ENCODE assay signal across 10 cellular contexts in the genomic region with DNA sequence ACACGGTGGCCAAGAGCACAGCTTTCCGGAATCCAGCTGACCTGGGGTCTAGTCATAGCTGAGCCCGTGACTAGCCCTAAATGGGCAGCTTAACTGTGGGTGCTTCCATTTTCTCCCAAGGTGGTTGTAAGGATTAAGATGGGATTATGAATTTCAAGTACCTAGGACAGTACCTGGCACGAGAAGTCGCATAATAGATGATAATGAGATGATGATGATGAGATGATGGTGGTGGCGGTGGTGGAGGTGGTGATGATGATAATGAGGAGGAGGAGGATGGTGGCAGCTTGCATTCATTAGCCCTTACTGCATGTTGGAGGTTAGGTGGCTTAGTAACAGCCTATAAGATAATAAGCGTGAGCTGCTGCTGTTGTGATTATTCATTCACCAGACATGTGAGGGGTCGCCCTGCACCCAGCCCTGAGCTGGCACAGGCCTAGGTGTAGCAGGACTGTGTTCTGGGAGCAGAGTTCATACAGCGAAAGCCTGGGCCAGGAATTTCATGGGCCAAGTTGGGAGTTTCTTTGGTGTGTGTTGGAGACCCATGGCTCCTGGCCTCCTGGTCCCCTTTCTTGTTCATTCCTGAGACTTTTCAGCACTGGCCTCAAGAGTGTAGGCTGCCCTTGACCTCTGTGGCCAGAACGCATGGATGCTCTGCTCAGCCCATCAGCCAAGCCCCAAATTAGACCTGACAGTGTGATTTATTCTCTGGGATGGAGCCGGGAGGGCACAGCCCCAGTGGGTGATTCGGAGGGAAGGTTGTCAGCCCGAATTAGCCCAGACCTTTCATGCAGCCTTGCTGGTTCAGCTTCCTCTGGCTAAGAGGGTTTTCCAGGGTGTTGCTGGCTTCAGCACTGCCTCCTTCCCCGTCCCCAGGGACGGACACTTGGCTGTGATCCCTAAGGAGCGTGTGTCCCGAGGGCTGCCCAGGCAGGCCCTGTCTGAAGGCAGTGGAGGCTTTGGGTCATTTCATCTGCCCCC.
DNase-seq lines count a peak whose midpoint lies in the region; ATAC-seq, FAIRE-seq and TF ChIP-seq lines count a peak whose summit lies in the region.
"Had no signal": no experiment of that assay in that cellular context is flagged by ENCODE, and none has a peak within 500 bp of the region (broad histone marks: within the 10 kb centered on the region; RNA-seq: fewer than 3 reads in every experiment).

No MANE protein-coding gene starts in this region.

- no peak overlapping the region for H2BK5ac ChIP-seq in mesendoderm (ENCODE audit: low read length)

- H3K36me3 ChIP-seq in WERI-Rb-1 (no peaks in the 10 kb centered on the region; the same call in none of the 2 replicates), HepG2 (replicated peaks in 1 of 2; ENCODE audit: control insufficient read depth in 1 of 2, insufficient read depth in 2 of 2, low read length in 2 of 2) (0 out of 5 replicates have a peak, but pooled peaks cover 0 to under 1% of the 10 kb centered on the region in 2 experiments), mesendoderm (ENCODE audit: control insufficient read depth, insufficient read depth, low read length) (no peaks in the 10 kb centered on the region)

- TF ChIP-seq RAD21 in HepG2 (CRISPR knock-in tag; IDR thresholded peaks at IDR 0.05) = no peak

- H3K56ac ChIP-seq in mesendoderm (ENCODE audit: low read length) = no peak overlapping the region

- TF ChIP-seq POLR2A in HepG2 (IDR thresholded peaks at IDR 0.05; ENCODE audit: insufficient read depth in 1 of 2, low read depth in 2 of 2, low read length in 2 of 2) = no peak

- H2AK5ac ChIP-seq in mesendoderm (ENCODE audit: low read length) = no peak overlapping the region

- no peak overlapping the region for H3K4ac ChIP-seq in mesendoderm (ENCODE audit: low read depth, low read length)

- H3K9ac ChIP-seq in HepG2 (ENCODE audit: insufficient read depth, low read depth, low read length) = peak overlapping the region; percentile 39; the same call in 1 of the 2 replicates
- no peak overlapping the region for H3K9ac ChIP-seq in mesendoderm (ENCODE audit: low read length)

- H2BK15ac ChIP-seq in mesendoderm (replicated peaks; ENCODE audit: low read depth) = no peak overlapping the region

- H3K4me2 ChIP-seq in HepG2 (ENCODE audit: low read depth, low read length) = peak overlapping the region; percentile 49
- no peak overlapping the region for H3K4me2 ChIP-seq in mesendoderm (ENCODE audit: low read length)

- H3K27me3 Mint-ChIP-seq in HFFc6 (ENCODE audit: insufficient read depth) = no peaks in the 10 kb centered on the region; the same call in none of the 2 replicates
- H3K27me3 Mint-ChIP-seq in T-helper 17 cell = no peaks in the 10 kb centered on the region

- peak overlapping the region; percentile 57 for H3K4me3 Mint-ChIP-seq in HFFc6
- H3K4me3 Mint-ChIP-seq in T-helper 17 cell = no peak overlapping the region

- no peaks in the 10 kb centered on the region for H3K9me3 ChIP-seq in WERI-Rb-1 (ENCODE audit: severe bottlenecking)
- no peaks in the 10 kb centered on the region for H3K9me3 ChIP-seq in HepG2 (ENCODE audit: low read length)
- H3K9me3 ChIP-seq in T-helper 17 cell (ENCODE audit: control insufficient read depth, low read length, poor library complexity, severe bottlenecking) = no peaks in the 10 kb centered on the region

- no peak overlapping the region for H4K5ac ChIP-seq in mesendoderm (ENCODE audit: low read length)

- peaks cover 82% of the 10 kb centered on the region for H3K4me1 Mint-ChIP-seq in HFFc6 (ENCODE audit: low read depth)
- H3K4me1 Mint-ChIP-seq in T-helper 17 cell = peaks cover 16% of the 10 kb centered on the region

- H4K8ac ChIP-seq in mesendoderm (ENCODE audit: low read depth, low read length) = no peak overlapping the region

- H3K23ac ChIP-seq in mesendoderm (ENCODE audit: low read length) = no peak overlapping the region

- DNase-seq in ACHN (peak; percentile 17), HFFc6 (peak; percentile 77), WERI-Rb-1 (peak; percentile 38), HepG2 (ENCODE audit: low spot score) (peak; percentile 6), T-helper 17 cell (no peak), mesendoderm (no peak), 8988T (no peak)
- DNase-seq: activated CD4-positive, alpha-beta T cell treated with anti-CD3 and anti-CD28 coated beads for 4 hours; NCI-H1105 treated with DMSO at 0.1 percent for 48 hours had no signal

- H3K4me1 ChIP-seq in HepG2 (ENCODE audit: insufficient read depth, low read length) (peaks cover 21% of the 10 kb centered on the region), mesendoderm (ENCODE audit: control insufficient read depth, low read depth, low read length) (peaks cover 4% of the 10 kb centered on the region)

- H3K27me3 ChIP-seq in WERI-Rb-1 (ENCODE audit: insufficient read depth, low read depth, severe bottlenecking) (no peaks in the 10 kb centered on the region), HepG2 (ENCODE audit: control insufficient read depth in 1 of 2, insufficient read depth in 2 of 2, low read length in 2 of 2) (no peaks in the 10 kb centered on the region), mesendoderm (ENCODE audit: insufficient read depth, low read length, poor library complexity) (no peaks in the 10 kb centered on the region)

- POLR2A ChIA-PET in HepG2 (lab: Yijun Ruan, JAX) = no interaction called here

- H3K79me2 ChIP-seq in HepG2 (ENCODE audit: insufficient read depth, low read length) = no peaks in the 10 kb centered on the region
- H3K79me2 ChIP-seq in mesendoderm (ENCODE audit: control insufficient read depth, insufficient read depth, low read length) = no peaks in the 10 kb centered on the region

- H3K27ac Mint-ChIP-seq in HFFc6 (peak overlapping the region; percentile 96), T-helper 17 cell (no peak overlapping the region)

- peak; percentile 87 for ATAC-seq in HepG2
- ATAC-seq in T-helper 17 cell = no peak
- no peak for ATAC-seq in GM18511 (IDR thresholded peaks at IDR 0.05; ENCODE audit: unreplicated experiment)

- no peaks in the 10 kb centered on the region for H4K20me1 ChIP-seq in HepG2 (ENCODE audit: insufficient read depth, low read length)

- H3K27ac ChIP-seq in WERI-Rb-1 = peak overlapping the region; percentile 89
- H3K27ac ChIP-seq in HepG2 (ENCODE audit: extremely low read length, insufficient read depth, low read length) = peak overlapping the region; percentile 33
- no peak overlapping the region for H3K27ac ChIP-seq in mesendoderm (ENCODE audit: low read depth, low read length)

- H3K36me3 Mint-ChIP-seq in HFFc6 (ENCODE audit: low read depth) (peaks cover 17% of the 10 kb centered on the region), T-helper 17 cell (ENCODE audit: low read depth) (peaks cover 4% of the 10 kb centered on the region)

- in situ Hi-C loops in ACHN (cut with HindIII; ENCODE audit: low pct_ligation_motif_present, low pct_unique_long_range_greater_than_20kb, low sequenced_read_pairs) (no loop called here), HepG2 (cut with HindIII; ENCODE audit: extremely low pct_ligation_motif_present, low pct_unique_long_range_greater_than_20kb) (no loop called here)

- H3K4me3 ChIP-seq in WERI-Rb-1 (ENCODE audit: low read depth, low read length) = no peak overlapping the region
- 0 out of 6 replicates have a peak overlapping the region, but pooled peaks of 1 of the 3 experiments have one; percentile 16 for H3K4me3 ChIP-seq in HepG2 (replicated peaks in 1 of 3; ENCODE audit: insufficient read depth in 1 of 3, low read depth in 2 of 3, low read length in 3 of 3)
- no peak overlapping the region for H3K4me3 ChIP-seq in mesendoderm (ENCODE audit: low read length)

- 71% methylated on average over 12 of the region's 17 CpGs for WGBS in HepG2 (ENCODE audit: low lambda C conversion rate)
- WGBS in mesendoderm (ENCODE audit: extremely low coverage, insufficient coverage, low lambda C conversion rate) = no CpG with 5 or more reads among the region's 17 CpGs

- no peak overlapping the region for H2BK120ac ChIP-seq in mesendoderm (ENCODE audit: low read depth, low read length)

- no peak overlapping the region for H3K18ac ChIP-seq in mesendoderm (ENCODE audit: low read length)

- no peak overlapping the region for H2AFZ ChIP-seq in HepG2 (ENCODE audit: low read length)

- CTCF ChIA-PET in HepG2 (lab: Yijun Ruan, JAX; ENCODE audit: low intra/inter-chr PET ratio, low total read pairs) = no interaction called here

- TF ChIP-seq CTCF in HFFc6 (IDR thresholded peaks at IDR 0.05) (no peak), WERI-Rb-1 (IDR thresholded peaks at IDR 0.05; ENCODE audit: low read depth, low read length) (no peak), HepG2 (CRISPR knock-in tag; IDR thresholded peaks at IDR 0.05) (peak; percentile 3; the same call in 1 of the 2 replicates)

- peaks cover 3% of the 10 kb centered on the region for H3K79me1 ChIP-seq in mesendoderm (ENCODE audit: low read length)

- H3K9me3 Mint-ChIP-seq in HFFc6 = peaks cover 4% of the 10 kb centered on the region; the same call in 1 of the 2 replicates

- no peak for TF ChIP-seq EP300 in HepG2 (IDR thresholded peaks at IDR 0.05; ENCODE audit: low read depth in 2 of 2, low read length in 2 of 2)
- TF ChIP-seq EP300 in HepG2 (CRISPR knock-in tag; IDR thresholded peaks at IDR 0.05; ENCODE audit: borderline replicate concordance) = no peak

- no peak for FAIRE-seq in HepG2 (lab: Jason Lieb, UNC)

- intact Hi-C loops in HepG2 (cut with micrococcal nuclease; ENCODE audit: unreplicated experiment) = no loop called here

- BruUV-seq in HepG2 (replicated peaks; lab: Mats Ljungman, UMichigan) = no TSS peak

TF ChIP-seq in HepG2, 621 proteins besides CTCF, POLR2A, EP300 and RAD21 (continues in another document):
- TF ChIP-seq HNF4A (CRISPR knock-in tag; IDR thresholded peaks at IDR 0.05) = peak; percentile 46

Comparison
In these comparisons a context has a peak if more than half of its experiments do, and no peak if none do; other contexts are left out.
1. DNase-seq: peak in ACHN (single experiment), HFFc6 (single experiment), WERI-Rb-1 (single experiment) and HepG2 (single experiment); none in T-helper 17 cell (0 of 3), mesendoderm (single experiment) and 8988T (single experiment).